In the genomic region with DNA sequence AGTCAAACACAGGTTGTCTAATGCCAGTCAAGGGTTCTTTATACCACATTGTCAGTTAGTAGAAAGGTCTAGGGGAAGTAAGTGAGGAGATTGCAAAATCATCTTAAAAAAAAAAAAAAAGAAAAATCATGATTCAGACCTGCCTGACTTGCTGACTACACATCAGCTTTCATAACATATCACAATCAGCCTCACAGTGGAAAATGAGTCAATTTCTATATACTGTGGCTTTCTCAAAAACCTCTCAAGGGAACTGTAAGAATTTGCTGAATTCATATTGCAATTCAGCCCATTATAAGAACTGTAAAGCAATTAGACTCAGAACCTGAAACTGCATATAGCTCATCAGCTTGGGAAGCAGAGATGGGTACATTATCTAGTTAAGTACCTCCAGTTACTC, we compare ENCODE assay signal across 11 cellular contexts.
DNase-seq lines count a peak whose midpoint lies in the region; ATAC-seq and TF ChIP-seq lines count a peak whose summit lies in the region.
"Had no signal": no experiment of that assay in that cellular context is flagged by ENCODE, and none has a peak within 500 bp of the region (broad histone marks: within the 10 kb centered on the region; RNA-seq: fewer than 3 reads in every experiment).

No MANE protein-coding gene starts in this region.

- H3K27ac Mint-ChIP-seq in immature natural killer cell: no peak overlapping the region
- H3K27ac Mint-ChIP-seq: T-cell had no signal

- no peaks in the 10 kb centered on the region for H3K4me1 Mint-ChIP-seq in immature natural killer cell
- H3K4me1 Mint-ChIP-seq: T-cell had no signal

- DNase-seq in GM04504 (ENCODE audit: low read depth) (peak; percentile 44), NOMO-1 treated with dmso at 0.1 percent for 144 hours (lab: John Stamatoyannopoulos, UW; ENCODE audit: unreplicated experiment) (peak; percentile 68), epithelial cell of proximal tubule (ENCODE audit: low read depth) (peak; percentile 52), smooth muscle cell of the brain vasculature (ENCODE audit: low read depth, low spot score) (peak; percentile 12), immature natural killer cell (no peak)
- DNase-seq in NK-92 treated with Interleukin-12 subunit alpha and Interleukin-12 subunit beta, amount 100 ng/mL, for 24 hours (lab: John Stamatoyannopoulos, UW): no peak
- DNase-seq: cerebellar nuclear complex; hippocampal formation; stimulated activated CD4-positive, alpha-beta T cell treated with anti-CD3 and anti-CD28 coated beads, Interleukin-15, amount 100 ng/mL, for 24 hours; T-cell had no signal

- no peak overlapping the region for H3K4me3 Mint-ChIP-seq in immature natural killer cell
- H3K4me3 Mint-ChIP-seq: T-cell had no signal

- no peak for ATAC-seq in HG02884 (IDR thresholded peaks at IDR 0.05; ENCODE audit: unreplicated experiment)
- ATAC-seq: T-cell had no signal

- H3K9me3 Mint-ChIP-seq in immature natural killer cell: peaks cover 3 to 20% (median 15%) of the 10 kb centered on the region in 6 donors

- no peak for TF ChIP-seq CTCF in epithelial cell of proximal tubule (conservative IDR thresholded peaks at IDR 0.05; ENCODE audit: low read depth, low read length)

- peaks cover 0 to 3% (median 0%) of the 10 kb centered on the region in 3 donors for H3K27me3 Mint-ChIP-seq in immature natural killer cell (ENCODE audit: low read depth in 3 of 3)
- H3K27me3 Mint-ChIP-seq: T-cell had no signal

- no peaks in the 10 kb centered on the region for H3K36me3 Mint-ChIP-seq in immature natural killer cell
- H3K36me3 Mint-ChIP-seq: T-cell had no signal

- no peak overlapping the region for H3K4me3 ChIP-seq in epithelial cell of proximal tubule (ENCODE audit: low read depth, low read length)

Comparison
In these comparisons a context has a peak if more than half of its experiments do, and no peak if none do; other contexts are left out.
1. DNase-seq: peak in GM04504 (single experiment), NOMO-1 treated with dmso at 0.1 percent for 144 hours (single experiment), epithelial cell of proximal tubule (single experiment) and smooth muscle cell of the brain vasculature (single experiment); none in NK-92 treated with Interleukin-12 subunit alpha and Interleukin-12 subunit beta, amount 100 ng/mL, for 24 hours (single experiment) and immature natural killer cell (0 of 3).